23 cellular contexts compared by ENCODE assay signal in genomic region chr12:12425616-12426015, GRCh38.
DNase-seq lines count a peak whose midpoint lies in the region; ATAC-seq and TF ChIP-seq lines count a peak whose summit lies in the region.
"Had no signal": no experiment of that assay in that cellular context is flagged by ENCODE, and none has a peak within 500 bp of the region (broad histone marks: within the 10 kb centered on the region; RNA-seq: fewer than 3 reads in every experiment).

No MANE protein-coding gene starts in this region.

- peaks cover 4% of the 10 kb centered on the region for H3K27me3 Mint-ChIP-seq in GM23338 (ENCODE audit: insufficient read depth, low read depth, poor library complexity)

- H3K27me3 ChIP-seq in GM23338 (ENCODE audit: insufficient read depth) (no peaks in the 10 kb centered on the region), mucosa of stomach (ENCODE audit: control insufficient read depth, insufficient read depth, low read length) (no peaks in the 10 kb centered on the region)
- H3K27me3 ChIP-seq: BE2C, neutrophil, right atrium auricular region had no signal

- H3K27ac Mint-ChIP-seq in GM23338, result no peak overlapping the region
- H3K27ac Mint-ChIP-seq: activated naive CD4-positive, alpha-beta T cell treated with anti-CD3 and anti-CD28 coated beads, Interleukin-2, amount 50 U/mL, for 72 hours had no signal

- H3K4me1 Mint-ChIP-seq in GM23338, result peaks cover 15% of the 10 kb centered on the region

- no peaks in the 10 kb centered on the region for H3K9me3 ChIP-seq in mucosa of stomach (ENCODE audit: control insufficient read depth, low read length)
- H3K9me3 ChIP-seq: BE2C, neutrophil had no signal

- H3K4me3 Mint-ChIP-seq in GM23338, result no peak overlapping the region

- H3K27ac ChIP-seq in GM23338 (ENCODE audit: low read depth), result no peak overlapping the region
- H3K27ac ChIP-seq: KMS-11, neutrophil, right atrium auricular region, SK-N-MC had no signal

- H3K4me2 ChIP-seq in GM23338, result peak overlapping the region; percentile 41; the same call in 1 of the 2 replicates
- H3K4me2 ChIP-seq: KMS-11 had no signal

- no peaks in the 10 kb centered on the region for H4K20me1 ChIP-seq in GM23338 (replicated peaks; ENCODE audit: insufficient read depth)

- TF ChIP-seq CTCF in AG10803 (conservative IDR thresholded peaks at IDR 0.05; ENCODE audit: low read length) (no peak), GM23338 (conservative IDR thresholded peaks at IDR 0.05; ENCODE audit: low read depth in 2 of 2) (no peak), choroid plexus epithelial cell (conservative IDR thresholded peaks at IDR 0.05; ENCODE audit: low read depth, low read length) (no peak), GM20000 (IDR thresholded peaks at IDR 0.05; ENCODE audit: extremely low read depth, missing control alignments) (no peak)

- no peak overlapping the region for H3K4me3 ChIP-seq in AG10803 (ENCODE audit: low read length)
- H3K4me3 ChIP-seq in GM23338, result no peak overlapping the region
- H3K4me3 ChIP-seq in choroid plexus epithelial cell (ENCODE audit: low read depth, low read length), result no peak overlapping the region
- H3K4me3 ChIP-seq in mucosa of stomach (ENCODE audit: low read length), result no peak overlapping the region
- H3K4me3 ChIP-seq: HAP-1, right atrium auricular region, SK-N-MC had no signal

- peaks cover 8% of the 10 kb centered on the region; the same call in 1 of the 2 replicates for H3K36me3 ChIP-seq in GM23338 (ENCODE audit: insufficient read depth)
- H3K36me3 ChIP-seq in mucosa of stomach (ENCODE audit: control insufficient read depth, insufficient read depth, low read length), result no peaks in the 10 kb centered on the region
- H3K36me3 ChIP-seq: BE2C, HAP-1, neutrophil, right atrium auricular region had no signal

- H3K9me3 Mint-ChIP-seq in GM23338, result peaks cover 35% of the 10 kb centered on the region

- DNase-seq in AG10803 (ENCODE audit: low read depth), result peak; percentile 57
- no peak for DNase-seq in GM23338 (ENCODE audit: low spot score)
- DNase-seq in choroid plexus epithelial cell (ENCODE audit: low read depth), result peak; percentile 66
- DNase-seq in RKO (ENCODE audit: low spot score), result no peak
- no peak for DNase-seq in GM20000 (ENCODE audit: low spot score)
- no peak for DNase-seq in NCI-H187 (lab: John Stamatoyannopoulos, UW)
- DNase-seq in stimulated activated CD4-positive, alpha-beta T cell treated with anti-CD3 and anti-CD28 coated beads, Interleukin-12 subunit alpha, Interleukin-12 subunit beta, amount 100 ng/mL, for 4 hours, result no peak
- DNase-seq: activated CD4-positive, alpha-beta T cell treated with anti-CD3 and anti-CD28 coated beads for 1 hour; activated T-cell treated with anti-CD3 and anti-CD28 coated beads for 4 hours; BE2C; central memory CD4-positive, alpha-beta T cell; hypothalamus; kidney glomerular epithelial cell; NCI-H1105; NCI-H2171 had no signal

- H2AFZ ChIP-seq in GM23338, result no peak overlapping the region

- H3K36me3 Mint-ChIP-seq in GM23338 (ENCODE audit: low read depth), result peaks cover 30% of the 10 kb centered on the region

- ATAC-seq in GM23338, result no peak
- ATAC-seq: Panc1 had no signal

- H3K9ac ChIP-seq in mucosa of stomach (ENCODE audit: low read length), result peak overlapping the region; percentile 32
- H3K9ac ChIP-seq: KMS-11 had no signal

- no peaks in the 10 kb centered on the region for H3K9me2 ChIP-seq in GM23338 (ENCODE audit: insufficient read depth)

- H3F3A ChIP-seq in GM23338 (replicated peaks; ENCODE audit: low read depth), result no peaks in the 10 kb centered on the region

- peaks cover 7% of the 10 kb centered on the region; the same call in 1 of the 2 replicates for H3K4me1 ChIP-seq in GM23338 (ENCODE audit: insufficient read depth)
- peaks cover 10% of the 10 kb centered on the region for H3K4me1 ChIP-seq in mucosa of stomach (ENCODE audit: control insufficient read depth, insufficient read depth, low read length)
- H3K4me1 ChIP-seq: BE2C, right atrium auricular region had no signal

- H3K79me2 ChIP-seq in GM23338 (replicated peaks; ENCODE audit: insufficient read depth), result no peaks in the 10 kb centered on the region; the same call in 1 of the 2 replicates

TF ChIP-seq in GM23338, 12 proteins besides CTCF, POLR2A, EP300 and RAD21 (continues in another document):
- TF ChIP-seq JUNB (IDR thresholded peaks at IDR 0.05; ENCODE audit: unreplicated experiment) (no peak), CREB1 (CRISPR knock-in tag; IDR thresholded peaks at IDR 0.05; ENCODE audit: low read depth) (no peak), ZNF462 (CRISPR knock-in tag; IDR thresholded peaks at IDR 0.05) (no peak), ZNF114 (CRISPR knock-in tag; IDR thresholded peaks at IDR 0.05) (no peak), ZNF331 (CRISPR knock-in tag; IDR thresholded peaks at IDR 0.05; ENCODE audit: low read depth) (no peak), ETS1 (IDR thresholded peaks at IDR 0.05) (no peak), NANOG (IDR thresholded peaks at IDR 0.05; ENCODE audit: borderline replicate concordance) (no peak)

Comparison
In these comparisons a context has a peak if more than half of its experiments do, and no peak if none do; other contexts are left out.
1. DNase-seq: peak in AG10803 (single experiment) and choroid plexus epithelial cell (single experiment); none in GM23338 (single experiment), RKO (single experiment), GM20000 (single experiment), NCI-H187 (0 of 2) and stimulated activated CD4-positive, alpha-beta T cell treated with anti-CD3 and anti-CD28 coated beads, Interleukin-12 subunit alpha, Interleukin-12 subunit beta, amount 100 ng/mL, for 4 hours (single experiment).